Comparison of ENCODE assay signal across 23 cellular contexts in genomic region chr6:53441761-53442160, GRCh38.
A peak's percentile ranks its signal among the peaks of the same experiment; 100 is the strongest.
DNase-seq lines count a peak whose midpoint lies in the region; TF ChIP-seq lines count a peak whose summit lies in the region.
"Had no signal": no experiment of that assay in that cellular context is flagged by ENCODE, and none has a peak within 500 bp of the region (broad histone marks: within the 10 kb centered on the region; RNA-seq: fewer than 3 reads in every experiment).

No MANE protein-coding gene starts in this region.

- H3K27ac Mint-ChIP-seq in chondrocyte (ENCODE audit: unreplicated experiment), result peak overlapping the region; percentile 72
- H3K27ac Mint-ChIP-seq: activated T-cell treated with anti-CD3 and anti-CD28 coated beads, Interleukin-2, amount 50 U/mL, for 72 hours; immature natural killer cell had no signal

- no peak for TF ChIP-seq POLR2A in tibial nerve (IDR thresholded peaks at IDR 0.05)

- TF ChIP-seq EP300 in tibial nerve (IDR thresholded peaks at IDR 0.05), result peak in 1 of 2 donors; percentile 29

- H3K4me3 ChIP-seq in AG09309 (ENCODE audit: control insufficient read depth, low read depth, low read length), result no peak overlapping the region
- H3K4me3 ChIP-seq in tibial nerve, result no peak overlapping the region
- H3K4me3 ChIP-seq: BLaER1, body of pancreas, colonic mucosa, PC-9, thyroid gland had no signal

- H3K27ac ChIP-seq in tibial nerve, result peak overlapping the region in 1 of 4 donors; percentile 59
- H3K27ac ChIP-seq: BLaER1, body of pancreas, colonic mucosa, PC-9, thyroid gland had no signal

- peaks cover 0 to 54% (median 25%) of the 10 kb centered on the region in 4 donors for H3K4me1 ChIP-seq in tibial nerve
- H3K4me1 ChIP-seq: body of pancreas, colonic mucosa, thyroid gland had no signal

- DNase-seq in AG09309 (ENCODE audit: low read depth) (peak; percentile 46), NCI-H226 (peak; percentile 62), chondrocyte (ENCODE audit: low spot score) (no peak), kidney tubule cell (ENCODE audit: low spot score) (peak; percentile 40), COR-L47 (lab: John Stamatoyannopoulos, UW) (no peak), tibial nerve (ENCODE audit: low spot score in 2 of 2) (no peak), SKM-1 (lab: John Stamatoyannopoulos, UW; ENCODE audit: unreplicated experiment) (no peak), GOT3 (lab: John Stamatoyannopoulos, UW) (no peak)
- DNase-seq: 8988T; activated CD4-positive, alpha-beta T cell treated with anti-CD3 and anti-CD28 coated beads for 4 hours; activated naive CD4-positive, alpha-beta T cell treated with anti-CD3 and anti-CD28 coated beads, Interleukin-2, amount 50 U/mL, for 16 hours; body of pancreas; colonic mucosa; immature natural killer cell; NCI-H2081; PC-9; SIG-M5; stimulated activated CD4-positive, alpha-beta T cell treated with anti-CD3 and anti-CD28 coated beads, Interleukin-4, amount 100 ng/mL, for 24 hours; stimulated activated naive CD4-positive, alpha-beta T cell treated with Interleukin-2 at 50 U/mL for 16 hours; thyroid gland had no signal

- H3K9me3 Mint-ChIP-seq in chondrocyte (ENCODE audit: low read depth), result no peaks in the 10 kb centered on the region
- H3K9me3 Mint-ChIP-seq: activated T-cell treated with anti-CD3 and anti-CD28 coated beads, Interleukin-2, amount 50 U/mL, for 72 hours; immature natural killer cell; neural crest cell had no signal

- TF ChIP-seq CTCF in AG09309 (IDR thresholded peaks at IDR 0.05; ENCODE audit: control insufficient read depth, insufficient read depth, low read depth, low read length, missing control alignments), result no peak
- TF ChIP-seq CTCF in chondrocyte (IDR thresholded peaks at IDR 0.05), result no peak
- no peak for TF ChIP-seq CTCF in tibial nerve (IDR thresholded peaks at IDR 0.05)

- H3K27me3 Mint-ChIP-seq in chondrocyte (ENCODE audit: low read depth), result no peaks in the 10 kb centered on the region

- H3K36me3 ChIP-seq in tibial nerve, result no peaks in the 10 kb centered on the region
- H3K36me3 ChIP-seq: BLaER1, colonic mucosa, thyroid gland had no signal

- no peaks in the 10 kb centered on the region for H3K36me3 Mint-ChIP-seq in chondrocyte (ENCODE audit: low read depth)
- H3K36me3 Mint-ChIP-seq: immature natural killer cell had no signal

- no peaks in the 10 kb centered on the region for H3K27me3 ChIP-seq in tibial nerve
- H3K27me3 ChIP-seq: BLaER1, body of pancreas, colonic mucosa, thyroid gland had no signal

- H3K4me3 Mint-ChIP-seq in chondrocyte (ENCODE audit: unreplicated experiment), result no peak overlapping the region
- H3K4me3 Mint-ChIP-seq: immature natural killer cell, neural crest cell had no signal

- 66 to 67% methylated on average over 3 of the region's 3 CpGs for WGBS in tibial nerve, 2 donors

- H3K4me1 Mint-ChIP-seq in chondrocyte (ENCODE audit: low read depth), result peaks cover 49% of the 10 kb centered on the region
- H3K4me1 Mint-ChIP-seq: immature natural killer cell had no signal

- no peaks in the 10 kb centered on the region for H3K9me3 ChIP-seq in tibial nerve
- H3K9me3 ChIP-seq: BLaER1, body of pancreas, colonic mucosa, thyroid gland had no signal

Comparison
In these comparisons a context has a peak if more than half of its experiments do, and no peak if none do; other contexts are left out.
1. DNase-seq: peak in AG09309 (single experiment), NCI-H226 (single experiment) and kidney tubule cell (single experiment); none in chondrocyte (single experiment), COR-L47 (single experiment), tibial nerve (0 of 2), SKM-1 (single experiment) and GOT3 (single experiment).